1 cellular context compared by ENCODE assay signal in genomic region chr20:5488823-5489222, GRCh38.
TF ChIP-seq lines count a peak whose summit lies in the region.

No MANE protein-coding gene starts in this region.

TF ChIP-seq in K562, 482 proteins besides CTCF, POLR2A, EP300 and RAD21 (continued from another document and continues in another):
- TF ChIP-seq THRB (CRISPR knock-in tag; conservative IDR thresholded peaks at IDR 0.05) (no peak), DMBX1 (CRISPR knock-in tag; IDR thresholded peaks at IDR 0.05; ENCODE audit: borderline replicate concordance) (peak; percentile 69; the same call in 1 of the 2 replicates), CBX8 (IDR thresholded peaks at IDR 0.05; ENCODE audit: borderline replicate concordance, extremely low read depth, low read depth, low read length, poor library complexity, severe bottlenecking) (no peak), ZNF121 (CRISPR knock-in tag; conservative IDR thresholded peaks at IDR 0.05) (no peak), ZBTB9 (CRISPR knock-in tag; IDR thresholded peaks at IDR 0.05) (no peak), SIX5 (IDR thresholded peaks at IDR 0.05; ENCODE audit: borderline replicate concordance in 1 of 2, insufficient read depth in 1 of 2, low read depth in 1 of 2, low read length in 2 of 2) (no peak), MCM5 (IDR thresholded peaks at IDR 0.05; ENCODE audit: low read depth) (no peak), ELK3 (CRISPR knock-in tag; IDR thresholded peaks at IDR 0.05) (no peak), ZKSCAN8 (CRISPR knock-in tag; IDR thresholded peaks at IDR 0.05) (peak; percentile 43; the same call in 1 of the 2 replicates), ZBTB11 (CRISPR knock-in tag; IDR thresholded peaks at IDR 0.05) (no peak), ZFP91 (CRISPR knock-in tag; IDR thresholded peaks at IDR 0.05) (no peak), CBFA2T2 (conservative IDR thresholded peaks at IDR 0.05) (peak; percentile 82), EP400 (IDR thresholded peaks at IDR 0.05) (no peak), C11orf30 (IDR thresholded peaks at IDR 0.05; ENCODE audit: low read depth) (no peak), FOXM1 (IDR thresholded peaks at IDR 0.05; ENCODE audit: low read depth) (peak; percentile 50; the same call in 1 of the 2 replicates), FOXM1 (CRISPR knock-in tag; IDR thresholded peaks at IDR 0.05; ENCODE audit: low read depth) (no peak), BHLHE40 (IDR thresholded peaks at IDR 0.05; ENCODE audit: low read length) (no peak), ZC3H8 (IDR thresholded peaks at IDR 0.05) (no peak), ZNF395 (CRISPR knock-in tag; IDR thresholded peaks at IDR 0.05) (0 out of 2 replicates have a peak, but pooled peaks have one; percentile 42), RERE (CRISPR knock-in tag; IDR thresholded peaks at IDR 0.05; ENCODE audit: borderline replicate concordance) (no peak), BCOR (IDR thresholded peaks at IDR 0.05) (no peak), KAT8 (IDR thresholded peaks at IDR 0.05; ENCODE audit: low read depth) (no peak), ETS2 (tag; IDR thresholded peaks at IDR 0.05; ENCODE audit: borderline replicate concordance, poor library complexity, severe bottlenecking) (no peak), MGA (IDR thresholded peaks at IDR 0.05) (no peak)
